1 cellular context compared by ENCODE assay signal in the genomic region with DNA sequence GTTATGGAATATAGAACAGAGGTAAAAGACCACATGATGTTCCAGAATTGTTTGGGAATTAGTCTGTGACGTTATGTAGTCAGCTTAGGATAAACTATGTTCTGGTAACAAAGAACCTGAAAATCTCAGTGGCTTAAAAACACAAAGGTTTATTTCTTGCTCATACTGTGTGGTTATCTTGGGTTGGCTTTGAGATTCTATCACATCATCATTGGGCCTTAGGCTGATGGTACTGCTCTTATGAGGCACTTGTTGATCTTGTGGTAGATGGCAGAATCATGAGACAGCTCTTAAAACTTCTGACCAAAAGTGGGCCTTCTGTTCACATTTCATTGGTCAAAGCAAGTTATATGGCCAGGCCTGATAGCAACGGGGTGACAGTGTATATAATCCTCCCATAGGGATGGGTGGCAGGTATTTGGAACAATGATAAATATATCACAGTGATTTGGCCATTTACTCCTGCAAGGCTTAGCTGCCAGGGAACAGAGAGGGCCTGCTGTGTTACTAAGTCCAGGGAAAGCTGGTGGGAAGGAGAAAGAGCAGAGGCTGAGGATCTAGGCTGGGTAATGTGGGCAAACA.
TF ChIP-seq lines count a peak whose summit lies in the region.

No MANE protein-coding gene starts in this region.

TF ChIP-seq in GM12878, 131 proteins besides CTCF, POLR2A, EP300 and RAD21:
- TF ChIP-seq ZSCAN29 (IDR thresholded peaks at IDR 0.05), result no peak
- no peak for TF ChIP-seq JUND (IDR thresholded peaks at IDR 0.05; ENCODE audit: low read depth, low read length)
- TF ChIP-seq TCF12 (IDR thresholded peaks at IDR 0.05; ENCODE audit: low read depth, low read length), result no peak
- no peak for TF ChIP-seq ZNF384 (IDR thresholded peaks at IDR 0.05; ENCODE audit: borderline replicate concordance, low read depth, low read length)
- TF ChIP-seq EGR1 (IDR thresholded peaks at IDR 0.05; ENCODE audit: borderline replicate concordance in 1 of 2, low read depth in 2 of 2, low read length in 2 of 2), result no peak
- TF ChIP-seq, protein P1, sequence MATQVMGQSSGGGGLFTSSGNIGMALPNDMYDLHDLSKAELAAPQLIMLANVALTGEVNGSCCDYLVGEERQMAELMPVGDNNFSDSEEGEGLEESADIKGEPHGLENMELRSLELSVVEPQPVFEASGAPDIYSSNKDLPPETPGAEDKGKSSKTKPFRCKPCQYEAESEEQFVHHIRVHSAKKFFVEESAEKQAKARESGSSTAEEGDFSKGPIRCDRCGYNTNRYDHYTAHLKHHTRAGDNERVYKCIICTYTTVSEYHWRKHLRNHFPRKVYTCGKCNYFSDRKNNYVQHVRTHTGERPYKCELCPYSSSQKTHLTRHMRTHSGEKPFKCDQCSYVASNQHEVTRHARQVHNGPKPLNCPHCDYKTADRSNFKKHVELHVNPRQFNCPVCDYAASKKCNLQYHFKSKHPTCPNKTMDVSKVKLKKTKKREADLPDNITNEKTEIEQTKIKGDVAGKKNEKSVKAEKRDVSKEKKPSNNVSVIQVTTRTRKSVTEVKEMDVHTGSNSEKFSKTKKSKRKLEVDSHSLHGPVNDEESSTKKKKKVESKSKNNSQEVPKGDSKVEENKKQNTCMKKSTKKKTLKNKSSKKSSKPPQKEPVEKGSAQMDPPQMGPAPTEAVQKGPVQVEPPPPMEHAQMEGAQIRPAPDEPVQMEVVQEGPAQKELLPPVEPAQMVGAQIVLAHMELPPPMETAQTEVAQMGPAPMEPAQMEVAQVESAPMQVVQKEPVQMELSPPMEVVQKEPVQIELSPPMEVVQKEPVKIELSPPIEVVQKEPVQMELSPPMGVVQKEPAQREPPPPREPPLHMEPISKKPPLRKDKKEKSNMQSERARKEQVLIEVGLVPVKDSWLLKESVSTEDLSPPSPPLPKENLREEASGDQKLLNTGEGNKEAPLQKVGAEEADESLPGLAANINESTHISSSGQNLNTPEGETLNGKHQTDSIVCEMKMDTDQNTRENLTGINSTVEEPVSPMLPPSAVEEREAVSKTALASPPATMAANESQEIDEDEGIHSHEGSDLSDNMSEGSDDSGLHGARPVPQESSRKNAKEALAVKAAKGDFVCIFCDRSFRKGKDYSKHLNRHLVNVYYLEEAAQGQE (IDR thresholded peaks at IDR 0.05; ENCODE audit: low read depth, low read length), result no peak
- TF ChIP-seq, protein P2, sequence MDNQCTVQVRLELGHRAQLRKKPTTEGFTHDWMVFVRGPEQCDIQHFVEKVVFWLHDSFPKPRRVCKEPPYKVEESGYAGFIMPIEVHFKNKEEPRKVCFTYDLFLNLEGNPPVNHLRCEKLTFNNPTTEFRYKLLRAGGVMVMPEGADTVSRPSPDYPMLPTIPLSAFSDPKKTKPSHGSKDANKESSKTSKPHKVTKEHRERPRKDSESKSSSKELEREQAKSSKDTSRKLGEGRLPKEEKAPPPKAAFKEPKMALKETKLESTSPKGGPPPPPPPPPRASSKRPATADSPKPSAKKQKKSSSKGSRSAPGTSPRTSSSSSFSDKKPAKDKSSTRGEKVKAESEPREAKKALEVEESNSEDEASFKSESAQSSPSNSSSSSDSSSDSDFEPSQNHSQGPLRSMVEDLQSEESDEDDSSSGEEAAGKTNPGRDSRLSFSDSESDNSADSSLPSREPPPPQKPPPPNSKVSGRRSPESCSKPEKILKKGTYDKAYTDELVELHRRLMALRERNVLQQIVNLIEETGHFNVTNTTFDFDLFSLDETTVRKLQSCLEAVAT (IDR thresholded peaks at IDR 0.05), result no peak
- TF ChIP-seq ZZZ3 (IDR thresholded peaks at IDR 0.05; ENCODE audit: control insufficient read depth, insufficient read length, low read depth), result no peak
- TF ChIP-seq NBN (IDR thresholded peaks at IDR 0.05), result no peak
- no peak for TF ChIP-seq NR2C1 (IDR thresholded peaks at IDR 0.05)
- no peak for TF ChIP-seq NFXL1 (IDR thresholded peaks at IDR 0.05; ENCODE audit: borderline replicate concordance)
- TF ChIP-seq ZNF207 (IDR thresholded peaks at IDR 0.05; ENCODE audit: borderline replicate concordance), result no peak
- TF ChIP-seq, protein P3, sequence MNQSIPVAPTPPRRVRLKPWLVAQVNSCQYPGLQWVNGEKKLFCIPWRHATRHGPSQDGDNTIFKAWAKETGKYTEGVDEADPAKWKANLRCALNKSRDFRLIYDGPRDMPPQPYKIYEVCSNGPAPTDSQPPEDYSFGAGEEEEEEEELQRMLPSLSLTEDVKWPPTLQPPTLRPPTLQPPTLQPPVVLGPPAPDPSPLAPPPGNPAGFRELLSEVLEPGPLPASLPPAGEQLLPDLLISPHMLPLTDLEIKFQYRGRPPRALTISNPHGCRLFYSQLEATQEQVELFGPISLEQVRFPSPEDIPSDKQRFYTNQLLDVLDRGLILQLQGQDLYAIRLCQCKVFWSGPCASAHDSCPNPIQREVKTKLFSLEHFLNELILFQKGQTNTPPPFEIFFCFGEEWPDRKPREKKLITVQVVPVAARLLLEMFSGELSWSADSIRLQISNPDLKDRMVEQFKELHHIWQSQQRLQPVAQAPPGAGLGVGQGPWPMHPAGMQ (IDR thresholded peaks at IDR 0.05; ENCODE audit: borderline replicate concordance), result no peak
- TF ChIP-seq, protein P4, sequence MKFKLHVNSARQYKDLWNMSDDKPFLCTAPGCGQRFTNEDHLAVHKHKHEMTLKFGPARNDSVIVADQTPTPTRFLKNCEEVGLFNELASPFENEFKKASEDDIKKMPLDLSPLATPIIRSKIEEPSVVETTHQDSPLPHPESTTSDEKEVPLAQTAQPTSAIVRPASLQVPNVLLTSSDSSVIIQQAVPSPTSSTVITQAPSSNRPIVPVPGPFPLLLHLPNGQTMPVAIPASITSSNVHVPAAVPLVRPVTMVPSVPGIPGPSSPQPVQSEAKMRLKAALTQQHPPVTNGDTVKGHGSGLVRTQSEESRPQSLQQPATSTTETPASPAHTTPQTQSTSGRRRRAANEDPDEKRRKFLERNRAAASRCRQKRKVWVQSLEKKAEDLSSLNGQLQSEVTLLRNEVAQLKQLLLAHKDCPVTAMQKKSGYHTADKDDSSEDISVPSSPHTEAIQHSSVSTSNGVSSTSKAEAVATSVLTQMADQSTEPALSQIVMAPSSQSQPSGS (IDR thresholded peaks at IDR 0.05; ENCODE audit: low read length), result no peak
- TF ChIP-seq ETV6 (conservative IDR thresholded peaks at IDR 0.05 in 1 of 2, IDR thresholded peaks at IDR 0.05 in 1 of 2; ENCODE audit: borderline replicate concordance in 1 of 2, low read depth in 1 of 2), result no peak
- no peak for TF ChIP-seq MTA3 (IDR thresholded peaks at IDR 0.05; ENCODE audit: borderline replicate concordance, low read length)
- TF ChIP-seq JUNB (IDR thresholded peaks at IDR 0.05), result no peak
- TF ChIP-seq, protein P5, sequence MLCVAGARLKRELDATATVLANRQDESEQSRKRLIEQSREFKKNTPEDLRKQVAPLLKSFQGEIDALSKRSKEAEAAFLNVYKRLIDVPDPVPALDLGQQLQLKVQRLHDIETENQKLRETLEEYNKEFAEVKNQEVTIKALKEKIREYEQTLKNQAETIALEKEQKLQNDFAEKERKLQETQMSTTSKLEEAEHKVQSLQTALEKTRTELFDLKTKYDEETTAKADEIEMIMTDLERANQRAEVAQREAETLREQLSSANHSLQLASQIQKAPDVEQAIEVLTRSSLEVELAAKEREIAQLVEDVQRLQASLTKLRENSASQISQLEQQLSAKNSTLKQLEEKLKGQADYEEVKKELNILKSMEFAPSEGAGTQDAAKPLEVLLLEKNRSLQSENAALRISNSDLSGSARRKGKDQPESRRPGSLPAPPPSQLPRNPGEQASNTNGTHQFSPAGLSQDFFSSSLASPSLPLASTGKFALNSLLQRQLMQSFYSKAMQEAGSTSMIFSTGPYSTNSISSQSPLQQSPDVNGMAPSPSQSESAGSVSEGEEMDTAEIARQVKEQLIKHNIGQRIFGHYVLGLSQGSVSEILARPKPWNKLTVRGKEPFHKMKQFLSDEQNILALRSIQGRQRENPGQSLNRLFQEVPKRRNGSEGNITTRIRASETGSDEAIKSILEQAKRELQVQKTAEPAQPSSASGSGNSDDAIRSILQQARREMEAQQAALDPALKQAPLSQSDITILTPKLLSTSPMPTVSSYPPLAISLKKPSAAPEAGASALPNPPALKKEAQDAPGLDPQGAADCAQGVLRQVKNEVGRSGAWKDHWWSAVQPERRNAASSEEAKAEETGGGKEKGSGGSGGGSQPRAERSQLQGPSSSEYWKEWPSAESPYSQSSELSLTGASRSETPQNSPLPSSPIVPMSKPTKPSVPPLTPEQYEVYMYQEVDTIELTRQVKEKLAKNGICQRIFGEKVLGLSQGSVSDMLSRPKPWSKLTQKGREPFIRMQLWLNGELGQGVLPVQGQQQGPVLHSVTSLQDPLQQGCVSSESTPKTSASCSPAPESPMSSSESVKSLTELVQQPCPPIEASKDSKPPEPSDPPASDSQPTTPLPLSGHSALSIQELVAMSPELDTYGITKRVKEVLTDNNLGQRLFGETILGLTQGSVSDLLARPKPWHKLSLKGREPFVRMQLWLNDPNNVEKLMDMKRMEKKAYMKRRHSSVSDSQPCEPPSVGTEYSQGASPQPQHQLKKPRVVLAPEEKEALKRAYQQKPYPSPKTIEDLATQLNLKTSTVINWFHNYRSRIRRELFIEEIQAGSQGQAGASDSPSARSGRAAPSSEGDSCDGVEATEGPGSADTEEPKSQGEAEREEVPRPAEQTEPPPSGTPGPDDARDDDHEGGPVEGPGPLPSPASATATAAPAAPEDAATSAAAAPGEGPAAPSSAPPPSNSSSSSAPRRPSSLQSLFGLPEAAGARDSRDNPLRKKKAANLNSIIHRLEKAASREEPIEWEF (IDR thresholded peaks at IDR 0.05; ENCODE audit: insufficient replicate concordance, low read depth, low read length), result no peak
